Comparison of ENCODE assay signal across 34 cellular contexts in genomic region chr1:150663322-150663721, GRCh38. TPM values are rescaled to one million over a fixed set of nuclear protein-coding genes. Genes with fewer than 3 reads are reported as not detected.
"Had no signal": no experiment of that assay in that cellular context is flagged by ENCODE, and none has a peak within 500 bp of the region (broad histone marks: within the 10 kb centered on the region; RNA-seq: fewer than 3 reads in every experiment).

No MANE protein-coding gene starts in this region.

- H3K27ac Mint-ChIP-seq: natural killer cell treated with Interleukin-12 subunit alpha and Interleukin-12 subunit beta and Interleukin-15 and Interleukin-18, amount 100 ng/mL, for 72 hours; progenitor cell of endocrine pancreas; stimulated activated naive B cell treated with anti-CD40 and anti-IgM and Interleukin-4, amounts not matched to agents 10 μg/mL and 1 μg/mL and 100 μg/mL, for 72 hours had no signal

- FAIRE-seq: islet of Langerhans, kidney, urothelium cell line had no signal

- H3K4me3 ChIP-seq: heart right ventricle, left lung, lung, mucosa of descending colon, right atrium auricular region, skin epidermis, suprapubic skin, thoracic aorta, tibial artery, upper lobe of right lung had no signal

- DNase-seq: heart right ventricle; hippocampal formation; kidney; left colon; left lung; midbrain; mucosa of descending colon; naive thymus-derived CD4-positive, alpha-beta T cell; nucleus accumbens; stimulated activated CD4-positive, alpha-beta T cell treated with anti-CD3 and anti-CD28 coated beads, Interleukin-12 subunit alpha, Interleukin-12 subunit beta, amount 100 ng/mL, for 4 hours; stimulated activated CD4-positive, alpha-beta T cell treated with anti-CD3 and anti-CD28 coated beads, Interleukin-15, amount 100 ng/mL, for 24 hours; stimulated activated CD4-positive, alpha-beta T cell treated with anti-CD3 and anti-CD28 coated beads, Interleukin-2, amount 100 ng/mL, for 24 hours; stimulated activated CD4-positive, alpha-beta T cell treated with anti-CD3 and anti-CD28 coated beads, Interleukin-4, amount 100 ng/mL, for 1 hour; stimulated activated naive B cell treated with anti-CD40 and anti-IgM and Interleukin-4, amounts not matched to agents 10 μg/mL and 1 μg/mL and 100 μg/mL, for 72 hours; stimulated activated naive CD8-positive, alpha-beta T cell treated with anti-CD3 and anti-CD28 coated beads, Interleukin-15, Interleukin-2, amounts not matched to agents 100 U/mL and 50 U/mL, for 24 hours; tibial artery; trophoblast cell; upper lobe of right lung had no signal

- H3K27me3 ChIP-seq: heart right ventricle, left lung, right atrium auricular region, suprapubic skin, tibial artery, upper lobe of right lung had no signal

- H3K9me3 ChIP-seq: heart right ventricle, left lung, mucosa of descending colon, right atrium auricular region, suprapubic skin, thoracic aorta, tibial artery, upper lobe of right lung had no signal

- H3K79me2 ChIP-seq: parathyroid adenoma had no signal

- H3K9me3 Mint-ChIP-seq: naive thymus-derived CD4-positive, alpha-beta T cell; natural killer cell treated with Interleukin-12 subunit alpha and Interleukin-12 subunit beta and Interleukin-15 and Interleukin-18, amount 100 ng/mL, for 72 hours; neural crest cell; stimulated activated naive B cell treated with anti-CD40 and anti-IgM and Interleukin-4, amounts not matched to agents 10 μg/mL and 1 μg/mL and 100 μg/mL, for 72 hours had no signal

- H3K4me3 Mint-ChIP-seq: naive thymus-derived CD4-positive, alpha-beta T cell; natural killer cell treated with Interleukin-12 subunit alpha and Interleukin-12 subunit beta and Interleukin-15 and Interleukin-18, amount 100 ng/mL, for 72 hours; neural crest cell; stimulated activated naive B cell treated with anti-CD40 and anti-IgM and Interleukin-4, amounts not matched to agents 10 μg/mL and 1 μg/mL and 100 μg/mL, for 72 hours had no signal

- H3K27ac ChIP-seq: heart right ventricle, left lung, parathyroid adenoma, right atrium auricular region, skin epidermis, suprapubic skin, thoracic aorta, tibial artery, upper lobe of right lung had no signal

- H2AFZ ChIP-seq: parathyroid adenoma had no signal

- H3K4me1 ChIP-seq: heart right ventricle, left lung, parathyroid adenoma, right atrium auricular region, tibial artery, upper lobe of right lung had no signal

- H3K27me3 Mint-ChIP-seq: naive thymus-derived CD4-positive, alpha-beta T cell; natural killer cell treated with Interleukin-12 subunit alpha and Interleukin-12 subunit beta and Interleukin-15 and Interleukin-18, amount 100 ng/mL, for 72 hours; progenitor cell of endocrine pancreas; stimulated activated naive B cell treated with anti-CD40 and anti-IgM and Interleukin-4, amounts not matched to agents 10 μg/mL and 1 μg/mL and 100 μg/mL, for 72 hours had no signal

- H3K36me3 ChIP-seq: thoracic aorta had no signal

- ATAC-seq: heart right ventricle; left colon; left lung; mucosa of descending colon; naive thymus-derived CD4-positive, alpha-beta T cell; natural killer cell treated with Interleukin-12 subunit alpha and Interleukin-12 subunit beta and Interleukin-15 and Interleukin-18, amount 100 ng/mL, for 72 hours; sciatic nerve; stimulated activated naive B cell treated with anti-CD40 and anti-IgM and Interleukin-4, amounts not matched to agents 10 μg/mL and 1 μg/mL and 100 μg/mL, for 72 hours; stimulated activated naive CD8-positive, alpha-beta T cell treated with anti-CD3 and anti-CD28 coated beads, Interleukin-15, Interleukin-2, amounts not matched to agents 100 U/mL and 50 U/mL, for 24 hours; upper lobe of right lung had no signal

- H3K9ac ChIP-seq: parathyroid adenoma had no signal

- H3K4me1 Mint-ChIP-seq: neural crest cell had no signal

RNA-seq across cellular contexts. Expression of gene HORMAD1, which starts 57.4 kb away (rescaled TPM):
- total RNA-seq: myocyte, neural crest cell, osteocyte, progenitor cell of endocrine pancreas, pulmonary artery endothelial cell, renal cortical epithelial cell, thoracic aorta had no signal
- polyA plus RNA-seq: heart right ventricle; naive thymus-derived CD4-positive, alpha-beta T cell had no signal
